1 cellular context compared by ENCODE assay signal in genomic region chr11:67495234-67496005, GRCh38.
TF ChIP-seq lines count a peak whose summit lies in the region.

No MANE protein-coding gene starts in this region.

TF ChIP-seq in SK-N-SH treated with all-trans-retinoic acid at 6 μM for 48 hours, 23 proteins besides CTCF, POLR2A, EP300 and RAD21 (continued from another document):
- TF ChIP-seq PATZ1 (CRISPR knock-in tag; IDR thresholded peaks at IDR 0.05; ENCODE audit: borderline replicate concordance): no peak
